20 cellular contexts compared by ENCODE assay signal in genomic region chr1:41699861-41700248, GRCh38.
DNase-seq lines count a peak whose midpoint lies in the region; ATAC-seq and TF ChIP-seq lines count a peak whose summit lies in the region.
"Had no signal": no experiment of that assay in that cellular context is flagged by ENCODE, and none has a peak within 500 bp of the region (broad histone marks: within the 10 kb centered on the region; RNA-seq: fewer than 3 reads in every experiment).

No MANE protein-coding gene starts in this region.

- peak overlapping the region; percentile 85 for H3K27ac ChIP-seq in KMS-11
- H3K27ac ChIP-seq: PC-9, SJCRH30 had no signal

- no peak for ATAC-seq in activated T-cell treated with anti-CD3 and anti-CD28 coated beads, Interleukin-2, amount 50 U/mL, for 72 hours (replicated peaks in 1 of 2)
- no peak for ATAC-seq in activated T-cell treated with anti-CD3 and anti-CD28 coated beads, Interleukin-2, amount 50 U/mL, for 4 hours
- ATAC-seq in effector memory CD8-positive, alpha-beta T cell (replicated peaks) = no peak
- no peak for ATAC-seq in stimulated activated naive B cell treated with anti-CD40 and anti-IgM and Interleukin-4, amounts not matched to agents 10 μg/mL and 1 μg/mL and 100 μg/mL, for 72 hours (replicated peaks)
- ATAC-seq: HCT116, Right ventricle myocardium inferior had no signal

- no peak overlapping the region for H3K4me3 Mint-ChIP-seq in activated T-cell treated with anti-CD3 and anti-CD28 coated beads, Interleukin-2, amount 50 U/mL, for 72 hours
- H3K4me3 Mint-ChIP-seq in activated T-cell treated with anti-CD3 and anti-CD28 coated beads, Interleukin-2, amount 50 U/mL, for 4 hours = no peak overlapping the region
- H3K4me3 Mint-ChIP-seq in effector memory CD8-positive, alpha-beta T cell = peak overlapping the region; percentile 54 to 60
- no peak overlapping the region for H3K4me3 Mint-ChIP-seq in stimulated activated naive B cell treated with anti-CD40 and anti-IgM and Interleukin-4, amounts not matched to agents 10 μg/mL and 1 μg/mL and 100 μg/mL, for 72 hours

- no peak for DNase-seq in activated T-cell treated with anti-CD3 and anti-CD28 coated beads, Interleukin-2, amount 50 U/mL, for 72 hours
- DNase-seq in activated T-cell treated with anti-CD3 and anti-CD28 coated beads, Interleukin-2, amount 50 U/mL, for 4 hours = no peak
- DNase-seq in effector memory CD8-positive, alpha-beta T cell = no peak
- DNase-seq in stimulated activated naive B cell treated with anti-CD40 and anti-IgM and Interleukin-4, amounts not matched to agents 10 μg/mL and 1 μg/mL and 100 μg/mL, for 72 hours = no peak
- DNase-seq in NCI-H446 (lab: John Stamatoyannopoulos, UW) = no peak
- DNase-seq in NCI-H1092 treated with DMSO at 0.1 percent for 48 hours (lab: John Stamatoyannopoulos, UW) = no peak
- no peak for DNase-seq in NCI-H69 (lab: John Stamatoyannopoulos, UW)
- DNase-seq: Kasumi-1, MV-4-11, NCI-H1105 treated with DMSO at 0.1 percent for 48 hours, NCI-H146, NCI-H1930, NCI-H2107, NCI-H524 treated with DMSO at 0.1 percent for 48 hours, NCI-H82, PC-9, SJCRH30 had no signal

- peak overlapping the region; percentile 13; the same call in 1 of the 2 replicates for H3K9ac ChIP-seq in KMS-11

- peak overlapping the region; percentile 32 for H3K27ac Mint-ChIP-seq in activated T-cell treated with anti-CD3 and anti-CD28 coated beads, Interleukin-2, amount 50 U/mL, for 72 hours
- peak overlapping the region; percentile 85 to 89 for H3K27ac Mint-ChIP-seq in effector memory CD8-positive, alpha-beta T cell
- H3K27ac Mint-ChIP-seq in stimulated activated naive B cell treated with anti-CD40 and anti-IgM and Interleukin-4, amounts not matched to agents 10 μg/mL and 1 μg/mL and 100 μg/mL, for 72 hours = peak overlapping the region; percentile 6

- H3K36me3 ChIP-seq in KMS-11 (ENCODE audit: insufficient read depth) = no peaks in the 10 kb centered on the region
- H3K36me3 ChIP-seq: SJCRH30 had no signal

- peak overlapping the region; percentile 55; the same call in 1 of the 2 replicates for H2AFZ ChIP-seq in KMS-11 (ENCODE audit: low read depth)
- H2AFZ ChIP-seq: PC-9 had no signal

- no peak overlapping the region for H3K4me3 ChIP-seq in KMS-11 (IDR thresholded peaks at IDR 0.05; ENCODE audit: insufficient read depth, low read depth, low read length)
- H3K4me3 ChIP-seq: PC-9, SJCRH30 had no signal

- no peaks in the 10 kb centered on the region for H4K20me1 ChIP-seq in KMS-11 (ENCODE audit: insufficient read depth)

- H3K4me2 ChIP-seq in KMS-11 = peak overlapping the region; percentile 82
- H3K4me2 ChIP-seq: PC-9 had no signal

- no peaks in the 10 kb centered on the region for H3K27me3 Mint-ChIP-seq in activated T-cell treated with anti-CD3 and anti-CD28 coated beads, Interleukin-2, amount 50 U/mL, for 72 hours (ENCODE audit: low read depth)
- H3K27me3 Mint-ChIP-seq in activated T-cell treated with anti-CD3 and anti-CD28 coated beads, Interleukin-2, amount 50 U/mL, for 4 hours (ENCODE audit: low read depth) = no peaks in the 10 kb centered on the region
- H3K27me3 Mint-ChIP-seq in effector memory CD8-positive, alpha-beta T cell = no peaks in the 10 kb centered on the region
- no peaks in the 10 kb centered on the region for H3K27me3 Mint-ChIP-seq in stimulated activated naive B cell treated with anti-CD40 and anti-IgM and Interleukin-4, amounts not matched to agents 10 μg/mL and 1 μg/mL and 100 μg/mL, for 72 hours

- TF ChIP-seq CTCF in KMS-11 (conservative IDR thresholded peaks at IDR 0.05; ENCODE audit: low read depth, low read length) = no peak

- no peaks in the 10 kb centered on the region for H3K79me2 ChIP-seq in KMS-11 (ENCODE audit: insufficient read depth, low read depth)

- H3K36me3 Mint-ChIP-seq in activated T-cell treated with anti-CD3 and anti-CD28 coated beads, Interleukin-2, amount 50 U/mL, for 72 hours (ENCODE audit: insufficient read depth in 2 of 2) = no peaks in the 10 kb centered on the region
- no peaks in the 10 kb centered on the region for H3K36me3 Mint-ChIP-seq in activated T-cell treated with anti-CD3 and anti-CD28 coated beads, Interleukin-2, amount 50 U/mL, for 4 hours (ENCODE audit: insufficient read depth)
- H3K36me3 Mint-ChIP-seq in effector memory CD8-positive, alpha-beta T cell (ENCODE audit: insufficient read depth) = peaks cover 3% of the 10 kb centered on the region
- no peaks in the 10 kb centered on the region for H3K36me3 Mint-ChIP-seq in stimulated activated naive B cell treated with anti-CD40 and anti-IgM and Interleukin-4, amounts not matched to agents 10 μg/mL and 1 μg/mL and 100 μg/mL, for 72 hours

- peaks cover 68% of the 10 kb centered on the region for H3K4me1 ChIP-seq in KMS-11 (ENCODE audit: low read depth, poor library complexity, severe bottlenecking)

- peaks cover 22% of the 10 kb centered on the region for H3K4me1 Mint-ChIP-seq in activated T-cell treated with anti-CD3 and anti-CD28 coated beads, Interleukin-2, amount 50 U/mL, for 72 hours (ENCODE audit: low read depth)
- peaks cover 12% of the 10 kb centered on the region for H3K4me1 Mint-ChIP-seq in activated T-cell treated with anti-CD3 and anti-CD28 coated beads, Interleukin-2, amount 50 U/mL, for 4 hours (ENCODE audit: low read depth)
- peaks cover 17 to 19% of the 10 kb centered on the region in 2 donors for H3K4me1 Mint-ChIP-seq in effector memory CD8-positive, alpha-beta T cell (ENCODE audit: low read depth in 2 of 2)
- peaks cover 11 to 14% of the 10 kb centered on the region in 2 donors for H3K4me1 Mint-ChIP-seq in stimulated activated naive B cell treated with anti-CD40 and anti-IgM and Interleukin-4, amounts not matched to agents 10 μg/mL and 1 μg/mL and 100 μg/mL, for 72 hours

- no peaks in the 10 kb centered on the region for H3K27me3 ChIP-seq in KMS-11 (ENCODE audit: insufficient read depth, low read depth)
- H3K27me3 ChIP-seq: SJCRH30 had no signal

- no peaks in the 10 kb centered on the region for H3K9me3 Mint-ChIP-seq in activated T-cell treated with anti-CD3 and anti-CD28 coated beads, Interleukin-2, amount 50 U/mL, for 72 hours
- no peaks in the 10 kb centered on the region for H3K9me3 Mint-ChIP-seq in activated T-cell treated with anti-CD3 and anti-CD28 coated beads, Interleukin-2, amount 50 U/mL, for 4 hours
- H3K9me3 Mint-ChIP-seq in effector memory CD8-positive, alpha-beta T cell = no peaks in the 10 kb centered on the region
- no peaks in the 10 kb centered on the region for H3K9me3 Mint-ChIP-seq in stimulated activated naive B cell treated with anti-CD40 and anti-IgM and Interleukin-4, amounts not matched to agents 10 μg/mL and 1 μg/mL and 100 μg/mL, for 72 hours

Comparison
In these comparisons a context has a peak if more than half of its experiments do, and no peak if none do; other contexts are left out.
1. H3K27ac Mint-ChIP-seq: peak in every context shown above with its lines; median percentile 87 in effector memory CD8-positive, alpha-beta T cell; 32 in activated T-cell treated with anti-CD3 and anti-CD28 coated beads, Interleukin-2, amount 50 U/mL, for 72 hours; 6 in stimulated activated naive B cell treated with anti-CD40 and anti-IgM and Interleukin-4, amounts not matched to agents 10 μg/mL and 1 μg/mL and 100 μg/mL, for 72 hours.
2. H3K4me3 Mint-ChIP-seq: peak in effector memory CD8-positive, alpha-beta T cell (2 of 2); none in activated T-cell treated with anti-CD3 and anti-CD28 coated beads, Interleukin-2, amount 50 U/mL, for 72 hours (0 of 2), activated T-cell treated with anti-CD3 and anti-CD28 coated beads, Interleukin-2, amount 50 U/mL, for 4 hours (single experiment) and stimulated activated naive B cell treated with anti-CD40 and anti-IgM and Interleukin-4, amounts not matched to agents 10 μg/mL and 1 μg/mL and 100 μg/mL, for 72 hours (0 of 2).